8 cellular contexts compared by ENCODE assay signal in the genomic region with DNA sequence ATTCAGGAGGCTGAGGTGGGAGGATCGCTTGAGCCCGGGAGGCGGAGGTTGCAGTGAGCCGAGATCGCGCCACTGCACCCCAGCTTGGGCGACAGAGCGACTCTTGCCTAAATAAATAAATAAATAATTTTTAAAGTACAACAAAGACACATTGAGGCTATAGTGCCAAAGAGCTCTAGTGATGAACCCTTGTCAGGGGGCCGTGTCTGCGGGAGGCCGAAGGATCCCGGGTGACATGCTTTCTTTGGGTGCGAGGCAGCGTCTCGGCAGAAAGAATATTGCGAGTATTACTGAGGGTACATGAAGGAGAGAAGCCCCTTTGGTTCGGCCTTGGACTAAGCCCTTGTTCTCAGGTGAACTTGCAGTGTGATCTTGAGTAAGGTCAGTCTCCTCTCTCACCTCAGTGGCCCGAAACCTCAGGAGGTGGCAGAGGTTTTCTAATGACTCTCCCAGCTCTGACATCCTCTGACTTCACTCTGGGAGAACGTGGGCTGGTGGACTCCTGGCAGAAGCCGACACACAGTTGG. TPM values are rescaled to one million over a fixed set of nuclear protein-coding genes. Genes with fewer than 3 reads are reported as not detected.
A peak's percentile ranks its signal among the peaks of the same experiment; 100 is the strongest.
DNase-seq lines count a peak whose midpoint lies in the region; ATAC-seq and TF ChIP-seq lines count a peak whose summit lies in the region.

No MANE protein-coding gene starts in this region.

- no peaks in the 10 kb centered on the region for H3K9me3 ChIP-seq in MG63
- no peaks in the 10 kb centered on the region for H3K9me3 ChIP-seq in effector memory CD4-positive, alpha-beta T cell (ENCODE audit: control insufficient read depth, low read length)

- H3K27me3 ChIP-seq in MG63 = no peaks in the 10 kb centered on the region
- H3K27me3 ChIP-seq in effector memory CD4-positive, alpha-beta T cell (replicated peaks; ENCODE audit: control insufficient read depth, insufficient read depth, low read length, poor library complexity, severe bottlenecking) = no peaks in the 10 kb centered on the region

- H3K4me1 Mint-ChIP-seq in nephron progenitor cell = peaks cover 33% of the 10 kb centered on the region

- peak overlapping the region; percentile 92 for H3K4me3 ChIP-seq in MG63
- peak overlapping the region; percentile 88 for H3K4me3 ChIP-seq in effector memory CD4-positive, alpha-beta T cell (ENCODE audit: insufficient read depth, low read depth, low read length, poor library complexity, severe bottlenecking)

- peak overlapping the region; percentile 17 for H3K27ac Mint-ChIP-seq in nephron progenitor cell

- no peak for TF ChIP-seq CTCF in C4-2B (conservative IDR thresholded peaks at IDR 0.05)
- TF ChIP-seq CTCF in nephron progenitor cell (IDR thresholded peaks at IDR 0.05) = no peak

- H3K27ac ChIP-seq in C4-2B = peak overlapping the region; percentile 71
- H3K27ac ChIP-seq in effector memory CD4-positive, alpha-beta T cell (ENCODE audit: insufficient read depth, low read length, poor library complexity, severe bottlenecking) = peak overlapping the region; percentile 62

- H3K27me3 Mint-ChIP-seq in nephron progenitor cell (ENCODE audit: low read depth, poor library complexity) = peaks cover 7% of the 10 kb centered on the region

- H3K36me3 Mint-ChIP-seq in nephron progenitor cell (ENCODE audit: low read depth) = no peaks in the 10 kb centered on the region

- DNase-seq in MG63 (no peak), nephron progenitor cell (no peak), NCI-H774 (lab: John Stamatoyannopoulos, UW) (no peak), GM03348 (ENCODE audit: low spot score) (no peak), HCEC 1CT (no peak)
- no peak for DNase-seq in effector memory CD4-positive, alpha-beta T cell

- H3K36me3 ChIP-seq in MG63 = peaks cover 18% of the 10 kb centered on the region
- no peaks in the 10 kb centered on the region for H3K36me3 ChIP-seq in effector memory CD4-positive, alpha-beta T cell (ENCODE audit: control insufficient read depth, insufficient read depth, low read length)

- H3K4me3 Mint-ChIP-seq in nephron progenitor cell = peak overlapping the region; percentile 94

- H3K9me3 Mint-ChIP-seq in nephron progenitor cell = no peaks in the 10 kb centered on the region

- no peak for ATAC-seq in GM19351 (IDR thresholded peaks at IDR 0.05; ENCODE audit: unreplicated experiment)

- H3K4me1 ChIP-seq in effector memory CD4-positive, alpha-beta T cell (ENCODE audit: control insufficient read depth, insufficient read depth, low read length, poor library complexity, severe bottlenecking) = peaks cover 5% of the 10 kb centered on the region

RNA-seq across cellular contexts. Expression of gene RECK, which starts 0.4 kb away (rescaled TPM):
- total RNA-seq in MG63 (2014; rRNA removed; shearing (Covaris generic); ENCODE audit: low replicate concordance) = 33.8 and 36.1 TPM in 2 replicates
